ENCODE assay signal across 13 cellular contexts in genomic region chr5:158848634-158849033, GRCh38.
DNase-seq lines count a peak whose midpoint lies in the region; ATAC-seq, FAIRE-seq and TF ChIP-seq lines count a peak whose summit lies in the region.
"Had no signal": no experiment of that assay in that cellular context is flagged by ENCODE, and none has a peak within 500 bp of the region (broad histone marks: within the 10 kb centered on the region; RNA-seq: fewer than 3 reads in every experiment).

No MANE protein-coding gene starts in this region.

- TF ChIP-seq EP300 in GM12878 (IDR thresholded peaks at IDR 0.05; ENCODE audit: borderline replicate concordance in 1 of 2, control insufficient read depth in 1 of 2, low read depth in 2 of 2, low read length in 2 of 2) = peak; percentile 16 to 30; a peak in 1 of 4 replicates

- TF ChIP-seq CTCF in GM12878 (IDR thresholded peaks at IDR 0.05 in 2 of 3, conservative IDR thresholded peaks at IDR 0.05 in 1 of 3; ENCODE audit: control insufficient read depth in 2 of 3, extremely low read depth in 1 of 3, insufficient read depth in 1 of 3, low read depth in 3 of 3, low read length in 3 of 3) (no peak), Caco-2 (IDR thresholded peaks at IDR 0.05; ENCODE audit: insufficient read depth in 1 of 2, low read depth in 1 of 2, low read length in 1 of 2, severe bottlenecking in 1 of 2, unreplicated experiment in 1 of 2) (no peak), testis (IDR thresholded peaks at IDR 0.05) (no peak)

- H3K4me3 ChIP-seq in GM12878 (no peak overlapping the region), Caco-2 (ENCODE audit: low read depth, low read length) (no peak overlapping the region), testis (no peak overlapping the region)
- no peak overlapping the region for H3K4me3 ChIP-seq in effector memory CD4-positive, alpha-beta T cell (ENCODE audit: insufficient read depth, low read depth, low read length, poor library complexity, severe bottlenecking)
- H3K4me3 ChIP-seq: SK-N-MC, transverse colon had no signal

- H2AFZ ChIP-seq in GM12878 (ENCODE audit: control insufficient read depth, low read depth, low read length) = no peak overlapping the region

- no peaks in the 10 kb centered on the region for H3K9me3 Mint-ChIP-seq in Caco-2 (ENCODE audit: unreplicated experiment)

- H3K9me3 ChIP-seq in GM12878 (replicated peaks; ENCODE audit: control insufficient read depth, insufficient read depth, low read length) (no peaks in the 10 kb centered on the region), Caco-2 (no peaks in the 10 kb centered on the region), testis (no peaks in the 10 kb centered on the region)
- H3K9me3 ChIP-seq in effector memory CD4-positive, alpha-beta T cell (ENCODE audit: control insufficient read depth, low read length) = no peaks in the 10 kb centered on the region
- H3K9me3 ChIP-seq: transverse colon had no signal

- H3K27me3 ChIP-seq in GM12878 (replicated peaks in 1 of 2; ENCODE audit: control insufficient read depth in 2 of 2, insufficient read depth in 2 of 2, low read length in 1 of 2) (no peaks in the 10 kb centered on the region), Caco-2 (replicated peaks; ENCODE audit: control insufficient read depth, insufficient read depth, low read length) (no peaks in the 10 kb centered on the region), testis (no peaks in the 10 kb centered on the region)
- H3K27me3 ChIP-seq in effector memory CD4-positive, alpha-beta T cell (replicated peaks; ENCODE audit: control insufficient read depth, insufficient read depth, low read length, poor library complexity, severe bottlenecking) = no peaks in the 10 kb centered on the region
- H3K27me3 ChIP-seq: transverse colon had no signal

- H3K4me1 ChIP-seq in GM12878 (ENCODE audit: control insufficient read depth, insufficient read depth, low read length) (peaks cover 31% of the 10 kb centered on the region), Caco-2 (no peaks in the 10 kb centered on the region), testis (no peaks in the 10 kb centered on the region)
- H3K4me1 ChIP-seq in effector memory CD4-positive, alpha-beta T cell (ENCODE audit: control insufficient read depth, insufficient read depth, low read length, poor library complexity, severe bottlenecking) = no peaks in the 10 kb centered on the region
- H3K4me1 ChIP-seq: transverse colon had no signal

- H3K36me3 ChIP-seq in GM12878 (ENCODE audit: control insufficient read depth in 2 of 2, insufficient read depth in 2 of 2, low read length in 1 of 2) = no peaks in the 10 kb centered on the region
- no peaks in the 10 kb centered on the region for H3K36me3 ChIP-seq in effector memory CD4-positive, alpha-beta T cell (ENCODE audit: control insufficient read depth, insufficient read depth, low read length)
- H3K36me3 ChIP-seq in Caco-2 (ENCODE audit: control insufficient read depth, insufficient read depth, low read length) = no peaks in the 10 kb centered on the region
- H3K36me3 ChIP-seq in testis (ENCODE audit: low read depth, missing control alignments) = no peaks in the 10 kb centered on the region
- H3K36me3 ChIP-seq: transverse colon had no signal

- no peaks in the 10 kb centered on the region for H3K36me3 Mint-ChIP-seq in Caco-2 (ENCODE audit: insufficient read depth, unreplicated experiment)

- intact Hi-C loops in GM12878 (cut with micrococcal nuclease; ENCODE audit: unreplicated experiment) = loop anchor here (2.0 kb wide), 1 partner anchor 26 kb away; no protein-coding TSS in a partner anchor
- intact Hi-C loops in Caco-2 (cut with micrococcal nuclease; ENCODE audit: unreplicated experiment) = no loop called here
- intact Hi-C loops in testis (cut with DNase I; ENCODE audit: low total_unique reads) = no loop called here

- H3K27me3 Mint-ChIP-seq in Caco-2 (ENCODE audit: insufficient read depth, unreplicated experiment) = peaks cover 10% of the 10 kb centered on the region

- TF ChIP-seq POLR2A in GM12878 (IDR thresholded peaks at IDR 0.05; ENCODE audit: low read depth, low read length) (no peak), testis (IDR thresholded peaks at IDR 0.05) (no peak)

- POLR2A ChIA-PET in GM12878 (lab: Charles Lee) = interaction anchor here (1.0 to 1.3 kb wide), 2 partner anchors 23 to 27 kb away, joined by 3 to 7 read pairs; no protein-coding TSS in a partner anchor
- POLR2A ChIA-PET in Caco-2 (lab: Charles Lee) = no interaction called here

- ATAC-seq in GM18519 (IDR thresholded peaks at IDR 0.05; ENCODE audit: low FRiP score, unreplicated experiment) = peak; percentile 62
- ATAC-seq in GM21367 (IDR thresholded peaks at IDR 0.05; ENCODE audit: unreplicated experiment) = peak; percentile 69
- peak; percentile 48 for ATAC-seq in HG03045 (IDR thresholded peaks at IDR 0.05; ENCODE audit: unreplicated experiment)
- ATAC-seq in GM12878 = peak; percentile 79

- WGBS in GM12878 (ENCODE audit: insufficient coverage, insufficient replicate concordance, low lambda C conversion rate, missing lambda C conversion rate) = 4% methylated on average over 3 of the region's 3 CpGs
- 83 to 84% methylated on average over 3 of the region's 3 CpGs for WGBS in testis, 2 donors

- no peak for TF ChIP-seq RAD21 in GM12878 (IDR thresholded peaks at IDR 0.05; ENCODE audit: insufficient read depth, low read depth, low read length)

- peak overlapping the region; percentile 31 for H3K4me2 ChIP-seq in GM12878 (ENCODE audit: control insufficient read depth, insufficient read depth)

- H3K4me1 Mint-ChIP-seq in Caco-2 (ENCODE audit: low read depth, unreplicated experiment) = no peaks in the 10 kb centered on the region

- SMC1A ChIA-PET in GM12878 (lab: Charles Lee; ENCODE audit: uncharacterized antibody, unreplicated experiment) = interaction anchor here (0.8 to 8.5 kb wide), 14 partner anchors 16 to 425 kb away, joined by 3 to 149 read pairs (median 4); no protein-coding TSS in a partner anchor

- in situ Hi-C loops in GM12878 (cut with MboI) = no loop called here

- peaks cover 3% of the 10 kb centered on the region; the same call in 1 of the 2 replicates for H3K79me2 ChIP-seq in GM12878 (ENCODE audit: control insufficient read depth, insufficient read depth, low read length)

- FAIRE-seq in GM12878 (lab: Jason Lieb, UNC) (peak; percentile 13), RCC 7860 (lab: Jason Lieb, UNC) (no peak)

- no peaks in the 10 kb centered on the region for H4K20me1 ChIP-seq in GM12878 (ENCODE audit: control insufficient read depth, insufficient read depth)

- no peak overlapping the region for H3K4me3 Mint-ChIP-seq in Caco-2 (ENCODE audit: unreplicated experiment)

- RAD21 ChIA-PET in GM12878 (lab: Charles Lee; ENCODE audit: unreplicated experiment) = interaction anchor here (0.7 to 2.6 kb wide), 11 partner anchors 26 to 253 kb away, joined by 3 to 9 read pairs (median 3); no protein-coding TSS in a partner anchor

- no peak overlapping the region for H3K9ac ChIP-seq in GM12878 (ENCODE audit: control insufficient read depth, insufficient read depth, low read length)

- no peak overlapping the region for H3K27ac Mint-ChIP-seq in Caco-2 (ENCODE audit: unreplicated experiment)

- CTCF ChIA-PET in GM12878 (lab: Yijun Ruan, JAX) = interaction anchor here (0.8 to 1.4 kb wide), 4 partner anchors 12 to 153 kb away, joined by 3 to 5 read pairs (median 4); no protein-coding TSS in a partner anchor
- CTCF ChIA-PET in Caco-2 (lab: Charles Lee) = no interaction called here

- no TSS peak for BruUV-seq in GM12878 (replicated peaks; lab: Mats Ljungman, UMichigan)
- BruUV-seq in Caco-2 (replicated peaks; lab: Mats Ljungman, UMichigan) = no TSS peak

- H3K27ac ChIP-seq in GM12878 (ENCODE audit: control insufficient read depth, insufficient read depth) (peak overlapping the region; percentile 68), testis (no peak overlapping the region)
- no peak overlapping the region for H3K27ac ChIP-seq in effector memory CD4-positive, alpha-beta T cell (ENCODE audit: insufficient read depth, low read length, poor library complexity, severe bottlenecking)
- H3K27ac ChIP-seq: SK-N-MC, transverse colon had no signal

- DNase-seq in GM12878 (ENCODE audit: low read depth, low spot score) (peak; percentile 80), RCC 7860 (ENCODE audit: low spot score) (no peak), Caco-2 (no peak), testis (no peak)
- no peak for DNase-seq in effector memory CD4-positive, alpha-beta T cell
- DNase-seq: activated CD4-positive, alpha-beta T cell treated with anti-CD3 and anti-CD28 coated beads for 48 hours; activated naive CD4-positive, alpha-beta T cell; NCI-H1048; transverse colon had no signal

TF ChIP-seq in GM12878, 131 proteins besides CTCF, POLR2A, EP300 and RAD21 (continues in another document):
- peak; percentile 39; the same call in 1 of the 2 replicates for TF ChIP-seq ATF2 (IDR thresholded peaks at IDR 0.05; ENCODE audit: low read length)
- TF ChIP-seq SKIL (IDR thresholded peaks at IDR 0.05; ENCODE audit: low read depth, poor library complexity, severe bottlenecking) = peak; percentile 61
